ENCODE assay signal across 27 cellular contexts in genomic region chr7:45048748-45049147, GRCh38. TPM values are rescaled to one million over a fixed set of nuclear protein-coding genes. Genes with fewer than 3 reads are reported as not detected.
A peak's percentile ranks its signal among the peaks of the same experiment; 100 is the strongest.
DNase-seq lines count a peak whose midpoint lies in the region; ATAC-seq and TF ChIP-seq lines count a peak whose summit lies in the region.
"Had no signal": no experiment of that assay in that cellular context is flagged by ENCODE, and none has a peak within 500 bp of the region (broad histone marks: within the 10 kb centered on the region; RNA-seq: fewer than 3 reads in every experiment).

No MANE protein-coding gene starts in this region.

- peak; percentile 46 for DNase-seq in activated CD8-positive, alpha-beta memory T cell treated with anti-CD3 and anti-CD28 coated beads for 24 hours
- no peak for DNase-seq in activated CD8-positive, alpha-beta memory T cell treated with anti-CD3 and anti-CD28 coated beads, Interleukin-2, amount 10 ng/mL, durations not matched to agents 7 days and 5 days
- DNase-seq in Caki2 (ENCODE audit: low read depth) (peak; percentile 14), SW480 (ENCODE audit: low spot score) (peak; percentile 36), fibroblast of mammary gland (ENCODE audit: low read depth) (peak; percentile 7), endothelial cell (ENCODE audit: low spot score) (no peak), SHP77 (lab: John Stamatoyannopoulos, UW) (no peak), H4 (ENCODE audit: low spot score) (no peak)
- DNase-seq: activated CD4-positive, alpha-beta T cell treated with anti-CD3 and anti-CD28 coated beads, Interleukin-2, amount 50 U/mL, for 4 hours; activated naive CD4-positive, alpha-beta T cell treated with anti-CD3 and anti-CD28 coated beads for 36 hours; activated T-cell treated with anti-CD3 and anti-CD28 coated beads, Interleukin-2, amount 50 U/mL, for 1 hour; Caco-2; DND-41; head of caudate nucleus; left cardiac atrium; mesenchymal stem cell; NCI-H146; NCI-H526 treated with DMSO at 0.1 percent for 48 hours; occipital lobe; substantia nigra; T-helper 2 cell; upper lobe of right lung had no signal

- in situ Hi-C loops in Caki2 (cut with HindIII; ENCODE audit: low pct_unique_long_range_greater_than_20kb, low sequenced_read_pairs) = no loop called here

- H3K27ac Mint-ChIP-seq in activated CD8-positive, alpha-beta memory T cell treated with anti-CD3 and anti-CD28 coated beads, Interleukin-2, amount 10 ng/mL, durations not matched to agents 7 days and 5 days = no peak overlapping the region
- H3K27ac Mint-ChIP-seq in endothelial cell (ENCODE audit: unreplicated experiment) = no peak overlapping the region
- H3K27ac Mint-ChIP-seq: activated naive CD4-positive, alpha-beta T cell treated with anti-CD3 and anti-CD28 coated beads for 36 hours; B cell had no signal

- no peak for ATAC-seq in activated CD8-positive, alpha-beta memory T cell treated with anti-CD3 and anti-CD28 coated beads, Interleukin-2, amount 10 ng/mL, durations not matched to agents 7 days and 5 days
- ATAC-seq: GM12878, left cardiac atrium, upper lobe of right lung had no signal

- H3K4me1 Mint-ChIP-seq in activated CD8-positive, alpha-beta memory T cell treated with anti-CD3 and anti-CD28 coated beads, Interleukin-2, amount 10 ng/mL, durations not matched to agents 7 days and 5 days = peaks cover 10% of the 10 kb centered on the region
- no peaks in the 10 kb centered on the region for H3K4me1 Mint-ChIP-seq in endothelial cell (ENCODE audit: unreplicated experiment)

- no peak overlapping the region for H3K4me3 Mint-ChIP-seq in activated CD8-positive, alpha-beta memory T cell treated with anti-CD3 and anti-CD28 coated beads, Interleukin-2, amount 10 ng/mL, durations not matched to agents 7 days and 5 days
- H3K4me3 Mint-ChIP-seq in endothelial cell (ENCODE audit: unreplicated experiment) = no peak overlapping the region
- H3K4me3 Mint-ChIP-seq: activated naive CD4-positive, alpha-beta T cell treated with anti-CD3 and anti-CD28 coated beads for 36 hours; B cell had no signal

- no peaks in the 10 kb centered on the region for H3K27me3 Mint-ChIP-seq in activated CD8-positive, alpha-beta memory T cell treated with anti-CD3 and anti-CD28 coated beads, Interleukin-2, amount 10 ng/mL, durations not matched to agents 7 days and 5 days
- H3K27me3 Mint-ChIP-seq in endothelial cell (ENCODE audit: unreplicated experiment) = no peaks in the 10 kb centered on the region
- H3K27me3 Mint-ChIP-seq: B cell had no signal

- peaks cover 58% of the 10 kb centered on the region for H3K36me3 Mint-ChIP-seq in activated CD8-positive, alpha-beta memory T cell treated with anti-CD3 and anti-CD28 coated beads, Interleukin-2, amount 10 ng/mL, durations not matched to agents 7 days and 5 days
- H3K36me3 Mint-ChIP-seq in endothelial cell (ENCODE audit: low read depth, unreplicated experiment) = peaks cover 8% of the 10 kb centered on the region

- no peak overlapping the region for H3K4me3 ChIP-seq in fibroblast of mammary gland (ENCODE audit: control insufficient read depth, low read depth, low read length)
- H3K4me3 ChIP-seq: ascending aorta, GM12878, SK-N-MC, skin epidermis, upper lobe of right lung had no signal

- CTCF ChIA-PET in activated CD8-positive, alpha-beta memory T cell treated with anti-CD3 and anti-CD28 coated beads, Interleukin-2, amount 10 ng/mL, durations not matched to agents 7 days and 5 days (lab: Charles Lee) = interaction anchor here (1.1 to 1.5 kb wide), 2 partner anchors 75 to 87 kb away, joined by 3 read pairs; no protein-coding TSS in a partner anchor

- no peak for TF ChIP-seq CTCF in fibroblast of mammary gland (conservative IDR thresholded peaks at IDR 0.05; ENCODE audit: control insufficient read depth, insufficient read depth, low read depth, low read length)
- TF ChIP-seq CTCF in endothelial cell (IDR thresholded peaks at IDR 0.05; ENCODE audit: unreplicated experiment) = no peak

- H3K9me3 Mint-ChIP-seq in activated CD8-positive, alpha-beta memory T cell treated with anti-CD3 and anti-CD28 coated beads, Interleukin-2, amount 10 ng/mL, durations not matched to agents 7 days and 5 days (ENCODE audit: low read depth) = no peaks in the 10 kb centered on the region
- no peaks in the 10 kb centered on the region for H3K9me3 Mint-ChIP-seq in endothelial cell (ENCODE audit: unreplicated experiment)
- H3K9me3 Mint-ChIP-seq: activated naive CD4-positive, alpha-beta T cell treated with anti-CD3 and anti-CD28 coated beads for 36 hours had no signal

RNA-seq across cellular contexts. Expression of gene NACAD, which starts 40.0 kb away (rescaled TPM):
- under 1 TPM; 0.09 to 0.35 TPM for total RNA-seq in activated CD8-positive, alpha-beta memory T cell treated with anti-CD3 and anti-CD28 coated beads, Interleukin-2, amount 10 ng/mL, durations not matched to agents 7 days and 5 days
- not detected in 2 replicates for total RNA-seq in Caki2 (2014; rRNA removed; shearing (Covaris generic); ENCODE audit: low replicate concordance)
- 3.5 TPM for total RNA-seq in endothelial cell (ENCODE audit: unreplicated experiment)
- total RNA-seq in H4 (2014; rRNA removed; shearing (Covaris generic)) = 2.0 TPM in 2 replicates
- total RNA-seq: GM12878 had no signal

RNA-seq across cellular contexts. Expression of gene CCM2, which starts 48.7 kb away (rescaled TPM):
- total RNA-seq in activated CD8-positive, alpha-beta memory T cell treated with anti-CD3 and anti-CD28 coated beads, Interleukin-2, amount 10 ng/mL, durations not matched to agents 7 days and 5 days = 100 to 1,000 TPM in 1 of 2 experiments, 10 to 100 TPM in 1; 87.5 to 113 TPM
- 74.6 and 81.5 TPM in 2 replicates for total RNA-seq in Caki2 (2014; rRNA removed; shearing (Covaris generic); ENCODE audit: low replicate concordance)
- total RNA-seq in endothelial cell (ENCODE audit: unreplicated experiment) = 59.8 TPM
- 61.5 and 78.6 TPM in 2 replicates for total RNA-seq in H4 (2014; rRNA removed; shearing (Covaris generic))

Comparison
In these comparisons a context has a peak if more than half of its experiments do, and no peak if none do; other contexts are left out.
1. DNase-seq: peak in activated CD8-positive, alpha-beta memory T cell treated with anti-CD3 and anti-CD28 coated beads for 24 hours (single experiment), Caki2 (single experiment), SW480 (single experiment) and fibroblast of mammary gland (single experiment); none in activated CD8-positive, alpha-beta memory T cell treated with anti-CD3 and anti-CD28 coated beads, Interleukin-2, amount 10 ng/mL, durations not matched to agents 7 days and 5 days (single experiment), endothelial cell (single experiment), SHP77 (0 of 2) and H4 (single experiment).